ENCODE assay signal across 8 cellular contexts in the genomic region with DNA sequence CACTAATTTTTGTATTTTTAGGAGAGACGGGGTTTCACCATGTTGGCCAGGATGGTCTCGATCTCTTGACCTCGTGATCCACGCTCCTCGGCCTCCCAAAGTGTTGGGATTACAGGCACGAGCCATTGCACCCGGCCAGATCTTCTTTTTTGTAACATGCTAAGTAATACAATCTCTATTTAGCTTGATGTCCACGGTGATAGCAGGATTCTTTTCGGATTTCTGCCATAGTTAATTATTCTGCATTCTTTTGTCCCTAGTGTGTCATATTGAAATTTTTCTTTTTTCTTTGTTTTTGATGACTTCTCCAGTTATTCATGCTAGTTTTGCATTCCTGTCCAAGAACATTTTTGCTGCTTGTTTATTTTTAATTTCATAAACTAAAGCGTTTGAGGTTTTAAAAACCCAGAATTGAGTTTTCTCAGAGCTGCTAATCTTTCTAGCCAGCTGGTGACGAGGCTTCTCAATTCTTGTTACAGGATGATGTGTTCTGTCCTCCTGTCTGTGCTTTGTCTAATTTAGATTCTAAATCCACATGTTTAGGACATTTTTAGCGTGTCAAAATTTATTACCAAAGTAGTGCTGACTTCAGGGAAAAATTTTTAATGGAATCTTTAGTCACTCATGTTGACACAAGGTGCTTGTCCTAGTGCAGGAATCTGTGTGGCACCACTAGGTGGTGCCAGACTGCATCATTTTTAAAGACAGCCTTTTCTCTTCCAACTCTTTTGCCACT. TPM values are rescaled to one million over a fixed set of nuclear protein-coding genes. Genes with fewer than 3 reads are reported as not detected.
DNase-seq lines count a peak whose midpoint lies in the region; ATAC-seq, FAIRE-seq and TF ChIP-seq lines count a peak whose summit lies in the region.

No MANE protein-coding gene starts in this region.

- intact Hi-C loops in K562 (cut with micrococcal nuclease), result no loop called here

- peaks cover 65% of the 10 kb centered on the region for H3K79me2 ChIP-seq in K562 (ENCODE audit: control insufficient read depth, insufficient read depth, low read length)

- H3K4me1 ChIP-seq in K562 (replicated peaks in 1 of 2; ENCODE audit: control insufficient read depth in 2 of 2, insufficient read depth in 2 of 2, low read length in 2 of 2), result peaks cover 5% of the 10 kb centered on the region in 2 experiments; a peak in 4 of 5 replicates

- peak; percentile 58 to 75 (median 74); a peak in 5 of 6 replicates for TF ChIP-seq CTCF in K562 (IDR thresholded peaks at IDR 0.05 in 2 of 3, conservative IDR thresholded peaks at IDR 0.05 in 1 of 3; ENCODE audit: insufficient read depth in 2 of 3, low read depth in 1 of 3, low read length in 3 of 3)

- no peak for TF ChIP-seq EP300 in K562 (IDR thresholded peaks at IDR 0.05; ENCODE audit: low read length)

- peaks cover 4% of the 10 kb centered on the region; the same call in 1 of the 3 replicates for H3K36me3 ChIP-seq in K562 (ENCODE audit: control insufficient read depth, insufficient read depth, low read length)

- BruUV-seq in K562 (replicated peaks; lab: Mats Ljungman, UMichigan), result no TSS peak

- H3K9me3 ChIP-seq in K562 (replicated peaks; ENCODE audit: control insufficient read depth, insufficient read depth, low read depth, low read length), result no peaks in the 10 kb centered on the region

- no peak overlapping the region for H2AFZ ChIP-seq in K562 (ENCODE audit: low read depth, low read length)

- no peak for TF ChIP-seq POLR2A in K562 (conservative IDR thresholded peaks at IDR 0.05)

- no peak overlapping the region for H3K9ac ChIP-seq in K562 (ENCODE audit: insufficient read depth in 1 of 2, low read depth in 2 of 2, low read length in 2 of 2)

- no peaks in the 10 kb centered on the region for H3K9me1 ChIP-seq in K562 (ENCODE audit: control insufficient read depth, insufficient read depth, low read length)

- TF ChIP-seq RAD21 in K562 (CRISPR knock-in tag; conservative IDR thresholded peaks at IDR 0.05 in 1 of 2, IDR thresholded peaks at IDR 0.05 in 1 of 2), result peak; percentile 37 to 50

- CTCF ChIA-PET in K562 (lab: Yijun Ruan, JAX; ENCODE audit: low intra/inter-chr PET ratio), result interaction anchor here (0.7 to 1.9 kb wide), 3 partner anchors 53 to 575 kb away, joined by 3 to 10 read pairs (median 3); no protein-coding TSS in a partner anchor

- POLR2A ChIA-PET in K562 (lab: Yijun Ruan, JAX), result interaction anchor here (0.6 kb wide), 1 partner anchor 1484 kb away, joined by 3 read pairs; no protein-coding TSS in a partner anchor

- ATAC-seq in K562, result peak; percentile 80
- no peak for ATAC-seq in GM19023 (IDR thresholded peaks at IDR 0.05; ENCODE audit: unreplicated experiment)

- no peak overlapping the region for H3K4me3 ChIP-seq in K562

- WGBS in K562 (ENCODE audit: insufficient coverage, low coverage, missing lambda C conversion rate), result 51% methylated on average over 12 of the region's 12 CpGs

- in situ Hi-C loops in K562 (cut with MboI), result no loop called here

- no peak overlapping the region for H3K4me2 ChIP-seq in K562 (ENCODE audit: insufficient read depth, low read length)

- no peak overlapping the region for H3K27ac ChIP-seq in K562 (ENCODE audit: extremely low read depth, low read depth, low read length)

- FAIRE-seq in K562 (lab: Jason Lieb, UNC), result peak; percentile 11

- DNase-seq in DMS153 (lab: John Stamatoyannopoulos, UW), result peak; percentile 28
- peak; percentile 83 for DNase-seq in HT1080 (ENCODE audit: low read depth)
- DNase-seq in SHP77 treated with DMSO at 0.1 percent for 48 hours (lab: John Stamatoyannopoulos, UW), result peak; percentile 7
- DNase-seq in K562 (ENCODE audit: extremely low read depth in 1 of 4, low spot score in 3 of 4), result peak; percentile 33 to 68 (median 43)
- peak; percentile 80 for DNase-seq in inferior parietal cortex (ENCODE audit: extremely low spot score)
- DNase-seq in stimulated activated CD4-positive, alpha-beta T cell treated with anti-CD3 and anti-CD28 coated beads, Interleukin-1b, Interleukin-23, amount 100 ng/mL, for 48 hours, result peak; percentile 33
- no peak for DNase-seq in 8988T

- H3K27me3 ChIP-seq in K562 (ENCODE audit: control insufficient read depth in 2 of 2, insufficient read depth in 2 of 2, low read length in 2 of 2), result no peaks in the 10 kb centered on the region

- peaks cover 6% of the 10 kb centered on the region; the same call in 1 of the 2 replicates for H4K20me1 ChIP-seq in K562 (replicated peaks; ENCODE audit: control insufficient read depth, insufficient read depth, low read length)

TF ChIP-seq in K562, 482 proteins besides CTCF, POLR2A, EP300 and RAD21 (continues in another document):
- no peak for TF ChIP-seq ATF1 (CRISPR knock-in tag; IDR thresholded peaks at IDR 0.05)
- TF ChIP-seq ATF1 (tag; IDR thresholded peaks at IDR 0.05), result no peak
- TF ChIP-seq POLR2AphosphoS5 (IDR thresholded peaks at IDR 0.05; ENCODE audit: control insufficient read depth, insufficient read depth, low read depth, low read length), result no peak
- TF ChIP-seq ZFX (CRISPR knock-in tag; IDR thresholded peaks at IDR 0.05), result no peak
- TF ChIP-seq DNMT1 (IDR thresholded peaks at IDR 0.05), result no peak
- TF ChIP-seq, protein P1, sequence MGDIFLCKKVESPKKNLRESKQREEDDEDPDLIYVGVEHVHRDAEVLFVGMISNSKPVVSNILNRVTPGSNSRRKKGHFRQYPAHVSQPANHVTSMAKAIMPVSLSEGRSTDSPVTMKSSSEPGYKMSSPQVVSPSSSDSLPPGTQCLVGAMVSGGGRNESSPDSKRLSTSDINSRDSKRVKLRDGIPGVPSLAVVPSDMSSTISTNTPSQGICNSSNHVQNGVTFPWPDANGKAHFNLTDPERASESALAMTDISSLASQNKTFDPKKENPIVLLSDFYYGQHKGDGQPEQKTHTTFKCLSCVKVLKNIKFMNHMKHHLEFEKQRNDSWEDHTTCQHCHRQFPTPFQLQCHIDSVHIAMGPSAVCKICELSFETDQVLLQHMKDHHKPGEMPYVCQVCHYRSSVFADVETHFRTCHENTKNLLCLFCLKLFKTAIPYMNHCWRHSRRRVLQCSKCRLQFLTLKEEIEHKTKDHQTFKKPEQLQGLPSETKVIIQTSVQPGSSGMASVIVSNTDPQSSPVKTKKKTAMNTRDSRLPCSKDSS (IDR thresholded peaks at IDR 0.05; ENCODE audit: low read depth, partially characterized antibody), result no peak
- TF ChIP-seq, protein P2, sequence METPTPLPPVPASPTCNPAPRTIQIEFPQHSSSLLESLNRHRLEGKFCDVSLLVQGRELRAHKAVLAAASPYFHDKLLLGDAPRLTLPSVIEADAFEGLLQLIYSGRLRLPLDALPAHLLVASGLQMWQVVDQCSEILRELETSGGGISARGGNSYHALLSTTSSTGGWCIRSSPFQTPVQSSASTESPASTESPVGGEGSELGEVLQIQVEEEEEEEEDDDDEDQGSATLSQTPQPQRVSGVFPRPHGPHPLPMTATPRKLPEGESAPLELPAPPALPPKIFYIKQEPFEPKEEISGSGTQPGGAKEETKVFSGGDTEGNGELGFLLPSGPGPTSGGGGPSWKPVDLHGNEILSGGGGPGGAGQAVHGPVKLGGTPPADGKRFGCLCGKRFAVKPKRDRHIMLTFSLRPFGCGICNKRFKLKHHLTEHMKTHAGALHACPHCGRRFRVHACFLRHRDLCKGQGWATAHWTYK (CRISPR knock-in tag; IDR thresholded peaks at IDR 0.05), result no peak
- no peak for TF ChIP-seq MCM3 (IDR thresholded peaks at IDR 0.05)

RNA-seq across cellular contexts. Expression of a gene that starts 21.8 kb away (rescaled TPM):
- total RNA-seq in HT1080 (2014; rRNA removed; shearing (Covaris generic)), result 187 and 209 TPM in 2 replicates
- 128 and 131 TPM in 2 replicates for polyA plus RNA-seq in HT1080 (2015; cell fraction: cytosol; rRNA removed)
- polyA plus RNA-seq in HT1080 (2015; cell fraction: nucleus; rRNA removed), result 78.5 and 86.1 TPM in 2 replicates
- 30.7 and 40.6 TPM in 2 replicates for total RNA-seq in K562 (2011; cell fraction: chromatin; rRNA removed; ENCODE audit: low replicate concordance)
- 21.0 and 23.7 TPM in 2 replicates for total RNA-seq in K562 (2011; cell fraction: nucleolus; rRNA removed)
- total RNA-seq in K562 (2011; cell fraction: nucleoplasm; rRNA removed), result 26.1 and 26.9 TPM in 2 replicates
- total RNA-seq in K562 (2014; rRNA removed), result 20.2 and 24.9 TPM in 2 replicates
- total RNA-seq in K562 (2014; rRNA removed; fragmentation: Illumina TruSeq; extraction: Trizol), result 21.7 and 22.4 TPM in 2 replicates
- total RNA-seq in K562 (2015; rRNA removed; fragmentation: Illumina TruSeq; extraction: Trizol), result 19.5 and 20.0 TPM in 2 replicates
- 32.5 and 33.8 TPM in 2 replicates for total RNA-seq in K562 (2021)
- polyA plus RNA-seq in K562 (2011; rRNA removed), result 11.8 and 15.2 TPM in 2 replicates
- polyA plus RNA-seq in K562 (2011; cell fraction: cytosol; rRNA removed), result 9.0 and 14.5 TPM in 2 replicates
- polyA plus RNA-seq in K562 (2011; cell fraction: nucleus; rRNA removed), result 6.9 and 8.0 TPM in 2 replicates
- 5.3 and 7.7 TPM in 2 replicates for polyA plus RNA-seq in K562 (2012)
- polyA plus RNA-seq in K562 (2014; fragmentation: Illumina TruSeq; extraction: Trizol), result 9.1 TPM in 2 replicates
- 1 to 10 TPM; 2.2 to 2.8 TPM for polyA plus RNA-seq in K562 (2014; fragmentation: Nextera tagmentation; extraction: Ambion mirVana)
- 11.5 and 14.2 TPM in 2 replicates for polyA plus RNA-seq in K562 (2014; rRNA removed)
- polyA minus RNA-seq in K562 (2011; rRNA and poly(A)+ RNA removed), result 28.1 and 37.4 TPM in 2 replicates
- 16.1 and 17.8 TPM in 2 replicates for polyA minus RNA-seq in K562 (2011; cell fraction: cytosol; rRNA and poly(A)+ RNA removed)
- 8.5 and 14.0 TPM in 2 replicates for polyA minus RNA-seq in K562 (2011; cell fraction: nucleus; rRNA and poly(A)+ RNA removed)

RNA-seq across cellular contexts. Expression of a gene that starts 44.3 kb away (rescaled TPM):
- 60.1 and 66.1 TPM in 2 replicates for total RNA-seq in HT1080 (2014; rRNA removed; shearing (Covaris generic))
- polyA plus RNA-seq in HT1080 (2015; cell fraction: cytosol; rRNA removed), result 69.5 and 83.9 TPM in 2 replicates
- polyA plus RNA-seq in HT1080 (2015; cell fraction: nucleus; rRNA removed), result 52.0 and 71.6 TPM in 2 replicates
- 25.2 and 45.8 TPM in 2 replicates for total RNA-seq in K562 (2011; cell fraction: chromatin; rRNA removed; ENCODE audit: low replicate concordance)
- total RNA-seq in K562 (2011; cell fraction: nucleolus; rRNA removed), result 29.2 and 30.9 TPM in 2 replicates
- 33.9 and 44.9 TPM in 2 replicates for total RNA-seq in K562 (2011; cell fraction: nucleoplasm; rRNA removed)
- 22.4 and 27.9 TPM in 2 replicates for total RNA-seq in K562 (2014; rRNA removed)
- total RNA-seq in K562 (2014; rRNA removed; fragmentation: Illumina TruSeq; extraction: Trizol), result 26.0 and 27.3 TPM in 2 replicates
- 21.0 and 21.4 TPM in 2 replicates for total RNA-seq in K562 (2015; rRNA removed; fragmentation: Illumina TruSeq; extraction: Trizol)
- 24.1 and 24.8 TPM in 2 replicates for total RNA-seq in K562 (2021)
- 55.0 and 57.1 TPM in 2 replicates for polyA plus RNA-seq in K562 (2011; rRNA removed)
- 39.0 and 41.9 TPM in 2 replicates for polyA plus RNA-seq in K562 (2011; cell fraction: cytosol; rRNA removed)
- polyA plus RNA-seq in K562 (2011; cell fraction: nucleus; rRNA removed), result 26.0 and 27.4 TPM in 2 replicates
- polyA plus RNA-seq in K562 (2012), result 27.7 and 40.8 TPM in 2 replicates
- polyA plus RNA-seq in K562 (2014; fragmentation: Illumina TruSeq; extraction: Trizol), result 31.9 and 35.0 TPM in 2 replicates
- polyA plus RNA-seq in K562 (2014; fragmentation: Nextera tagmentation; extraction: Ambion mirVana), result 10 to 100 TPM; 10.2 to 13.5 TPM
- polyA plus RNA-seq in K562 (2014; rRNA removed), result 26.4 and 32.0 TPM in 2 replicates
- 24.9 and 25.8 TPM in 2 replicates for polyA minus RNA-seq in K562 (2011; rRNA and poly(A)+ RNA removed)
- 19.2 and 21.1 TPM in 2 replicates for polyA minus RNA-seq in K562 (2011; cell fraction: cytosol; rRNA and poly(A)+ RNA removed)
- 7.9 and 11.9 TPM in 2 replicates for polyA minus RNA-seq in K562 (2011; cell fraction: nucleus; rRNA and poly(A)+ RNA removed)
